In genomic region chr1:167447521-167448136, GRCh38 we compare ENCODE assay signal across 8 cellular contexts.
DNase-seq lines count a peak whose midpoint lies in the region; ATAC-seq lines count a peak whose summit lies in the region.

No MANE protein-coding gene starts in this region.

- peak overlapping the region; percentile 57 for H3K4me3 Mint-ChIP-seq in activated naive CD8-positive, alpha-beta T cell treated with anti-CD3 and anti-CD28 coated beads, Interleukin-2, amount 50 U/mL, for 24 hours

- peaks cover 22% of the 10 kb centered on the region for H3K36me3 Mint-ChIP-seq in activated naive CD8-positive, alpha-beta T cell treated with anti-CD3 and anti-CD28 coated beads, Interleukin-2, amount 50 U/mL, for 24 hours (ENCODE audit: low read depth)

- peak overlapping the region; percentile 88 for H3K27ac Mint-ChIP-seq in activated naive CD8-positive, alpha-beta T cell treated with anti-CD3 and anti-CD28 coated beads, Interleukin-2, amount 50 U/mL, for 24 hours

- no peaks in the 10 kb centered on the region for H3K27me3 Mint-ChIP-seq in activated naive CD8-positive, alpha-beta T cell treated with anti-CD3 and anti-CD28 coated beads, Interleukin-2, amount 50 U/mL, for 24 hours

- ATAC-seq in GM18502 (IDR thresholded peaks at IDR 0.05; ENCODE audit: poor library complexity, unreplicated experiment) (peak; percentile 89), HG03342 (IDR thresholded peaks at IDR 0.05; ENCODE audit: unreplicated experiment) (peak; percentile 88), HG03039 (IDR thresholded peaks at IDR 0.05; ENCODE audit: unreplicated experiment) (no peak)
- ATAC-seq in activated naive CD8-positive, alpha-beta T cell treated with anti-CD3 and anti-CD28 coated beads, Interleukin-2, amount 50 U/mL, for 24 hours, result peak; percentile 87

- peaks cover 88% of the 10 kb centered on the region for H3K4me1 Mint-ChIP-seq in activated naive CD8-positive, alpha-beta T cell treated with anti-CD3 and anti-CD28 coated beads, Interleukin-2, amount 50 U/mL, for 24 hours

- no peaks in the 10 kb centered on the region for H3K9me3 Mint-ChIP-seq in activated naive CD8-positive, alpha-beta T cell treated with anti-CD3 and anti-CD28 coated beads, Interleukin-2, amount 50 U/mL, for 24 hours

- DNase-seq in T-helper 2 cell (peak in 4 of 5 experiments; percentile 49 to 95 (median 66)), glomerular visceral epithelial cell (ENCODE audit: extremely low spot score) (no peak), NCI-H82 (lab: John Stamatoyannopoulos, UW) (no peak)
- DNase-seq in activated naive CD8-positive, alpha-beta T cell treated with anti-CD3 and anti-CD28 coated beads, Interleukin-2, amount 50 U/mL, for 24 hours, result peak; percentile 67
- peak; percentile 57 to 79 (median 66) for DNase-seq in stimulated activated CD4-positive, alpha-beta T cell treated with anti-CD3 and anti-CD28 coated beads, Interleukin-12 subunit alpha, Interleukin-12 subunit beta, amount 100 ng/mL, for 48 hours (ENCODE audit: low read depth in 2 of 3, low spot score in 1 of 3)

Comparison
In these comparisons a context has a peak if more than half of its experiments do, and no peak if none do; other contexts are left out.
1. DNase-seq: peak in T-helper 2 cell (4 of 5), activated naive CD8-positive, alpha-beta T cell treated with anti-CD3 and anti-CD28 coated beads, Interleukin-2, amount 50 U/mL, for 24 hours (single experiment) and stimulated activated CD4-positive, alpha-beta T cell treated with anti-CD3 and anti-CD28 coated beads, Interleukin-12 subunit alpha, Interleukin-12 subunit beta, amount 100 ng/mL, for 48 hours (3 of 3); none in glomerular visceral epithelial cell (single experiment) and NCI-H82 (single experiment).